35 cellular contexts compared by ENCODE assay signal in the genomic region with DNA sequence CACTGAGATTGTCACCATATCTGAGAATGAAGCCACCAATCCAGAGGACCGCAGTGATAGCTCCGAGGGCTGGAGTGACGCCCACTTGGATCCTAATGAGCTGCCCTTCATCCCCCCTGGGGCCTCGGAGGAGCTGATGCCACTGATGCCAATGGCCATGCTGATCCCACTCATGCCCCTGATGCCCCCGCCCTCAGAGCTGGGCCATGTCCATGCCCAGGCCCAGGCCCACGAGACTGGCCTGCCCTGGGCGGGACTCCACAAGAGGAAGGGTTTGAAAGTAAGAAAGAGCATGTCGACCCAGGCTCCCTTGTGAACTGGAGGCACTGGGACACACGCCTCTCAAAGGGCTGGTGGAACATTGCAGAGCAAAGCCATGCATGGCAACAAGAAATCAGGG. TPM values are rescaled to one million over a fixed set of nuclear protein-coding genes. Genes with fewer than 3 reads are reported as not detected.
"Had no signal": no experiment of that assay in that cellular context is flagged by ENCODE, and none has a peak within 500 bp of the region (broad histone marks: within the 10 kb centered on the region; RNA-seq: fewer than 3 reads in every experiment).

No MANE protein-coding gene starts in this region.

- H3K4me3 Mint-ChIP-seq: dendritic cell treated with granulocyte-macrophage colony-stimulating factor and Interleukin-4, amounts not matched to agents 40 ng/mL and 50 ng/mL, for 4 days; effector memory CD8-positive, alpha-beta T cell; endodermal cell; immature natural killer cell; mesothelial cell of epicardium had no signal

- H3K27me3 ChIP-seq: colonic mucosa, gastrocnemius medialis had no signal

- H3K36me3 ChIP-seq: colonic mucosa, esophagus squamous epithelium, gastrocnemius medialis, heart right ventricle, left lung, lower lobe of right lung had no signal

- H3K4me1 ChIP-seq: colonic mucosa, esophagus squamous epithelium, left lung, lower lobe of right lung had no signal

- FAIRE-seq: endometrium had no signal

- H3K36me3 Mint-ChIP-seq: immature natural killer cell, mesothelial cell of epicardium had no signal

- H3K9me3 ChIP-seq: colonic mucosa, esophagus squamous epithelium, gastrocnemius medialis, heart right ventricle, left lung, lower lobe of right lung, mucosa of descending colon had no signal

- H3K9me3 Mint-ChIP-seq: dendritic cell treated with granulocyte-macrophage colony-stimulating factor and Interleukin-4, amounts not matched to agents 40 ng/mL and 50 ng/mL, for 4 days; effector memory CD8-positive, alpha-beta T cell; endodermal cell; immature natural killer cell; mesothelial cell of epicardium had no signal

- H3K27ac Mint-ChIP-seq: dendritic cell treated with granulocyte-macrophage colony-stimulating factor and Interleukin-4, amounts not matched to agents 40 ng/mL and 50 ng/mL, for 4 days; effector memory CD8-positive, alpha-beta T cell; endodermal cell; immature natural killer cell; mesothelial cell of epicardium had no signal

- H3K27ac ChIP-seq: colonic mucosa, epithelial cell of prostate, esophagus squamous epithelium, gastrocnemius medialis, heart right ventricle, left lung, lower lobe of right lung had no signal

- H3K4me1 Mint-ChIP-seq: endodermal cell, immature natural killer cell, mesothelial cell of epicardium had no signal

- H3K4me3 ChIP-seq: colonic mucosa, esophagus squamous epithelium, gastrocnemius medialis, heart right ventricle, left lung, lower lobe of right lung, mucosa of descending colon had no signal

- DNase-seq: colonic mucosa; cortex of kidney; effector CD8-positive, alpha-beta T cell; effector memory CD8-positive, alpha-beta T cell; endodermal cell; erythroblast; esophagus squamous epithelium; foreskin fibroblast; foreskin melanocyte; gastrocnemius medialis; glutamatergic neuron; head of caudate nucleus; heart right ventricle; hippocampal formation; immature natural killer cell; islet precursor cell; left cardiac atrium; left lung; left ventricle myocardium superior; mesenchymal stem cell; mucosa of descending colon had no signal

- ATAC-seq: effector memory CD8-positive, alpha-beta T cell; esophagus mucosa; gastrocnemius medialis; heart right ventricle; left cardiac atrium; left lung; left ventricle myocardium superior; lower lobe of right lung; mucosa of descending colon had no signal

RNA-seq across cellular contexts. Expression of a gene that starts 2.0 kb away (rescaled TPM):
- total RNA-seq: chondrocyte, colonic mucosa, dermis microvascular lymphatic vessel endothelial cell, endodermal cell, esophagus mucosa, esophagus squamous epithelium, gastrocnemius medialis, glomerular endothelial cell, heart right ventricle, kidney epithelial cell, left cardiac atrium, left lung, left ventricle myocardium superior, lower leg skin, lower lobe of right lung, lung microvascular endothelial cell, mesenteric fat pad, mesothelial cell of epicardium, mucosa of descending colon, myocyte had no signal
- polyA plus RNA-seq: heart right ventricle, immature natural killer cell had no signal

RNA-seq across cellular contexts. Expression of a gene that starts 47.7 kb away (rescaled TPM):
- total RNA-seq: dermis microvascular lymphatic vessel endothelial cell had no signal
